Comparison of ENCODE assay signal across 12 cellular contexts in the genomic region with DNA sequence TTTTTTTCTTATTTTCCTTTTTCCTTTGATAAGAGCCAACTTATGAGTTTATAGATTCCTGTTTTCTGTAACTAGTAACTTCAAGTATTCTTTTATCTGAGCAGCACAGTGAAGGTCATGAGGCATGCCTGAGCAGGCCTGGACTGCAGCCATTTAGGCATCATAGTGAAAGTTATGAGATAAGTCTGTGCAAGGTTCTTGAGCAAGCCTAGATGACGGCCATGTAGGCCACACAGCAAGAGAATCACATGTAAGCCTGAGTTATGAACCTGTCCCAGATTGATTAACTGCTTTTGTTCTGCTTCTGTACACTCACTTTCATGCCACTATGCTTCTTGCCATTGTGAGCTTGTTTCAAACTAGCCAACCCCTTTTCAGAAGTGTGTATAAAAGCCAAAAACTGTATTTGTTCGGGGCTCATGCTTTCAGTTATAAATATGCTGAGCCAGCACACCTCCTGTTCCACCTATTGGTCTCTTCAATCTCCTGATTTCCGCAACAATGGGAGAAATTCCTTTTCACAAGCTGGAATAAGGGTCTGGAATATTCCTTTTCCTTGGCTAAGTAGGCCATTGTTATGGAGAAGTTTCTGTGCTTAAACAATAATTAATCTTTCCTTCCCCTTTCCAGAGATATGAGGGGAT.
DNase-seq lines count a peak whose midpoint lies in the region; ATAC-seq and TF ChIP-seq lines count a peak whose summit lies in the region.
"Had no signal": no experiment of that assay in that cellular context is flagged by ENCODE, and none has a peak within 500 bp of the region (broad histone marks: within the 10 kb centered on the region; RNA-seq: fewer than 3 reads in every experiment).

No MANE protein-coding gene starts in this region.

- no peaks in the 10 kb centered on the region for H3K79me1 ChIP-seq in IMR-90 (ENCODE audit: low read depth in 1 of 2, low read length in 2 of 2)

- DNase-seq in GM04504 (ENCODE audit: low read depth) (peak; percentile 3), IMR-90 (no peak), fibroblast of villous mesenchyme (ENCODE audit: low read depth) (peak; percentile 5), cerebellar cortex (ENCODE audit: low spot score) (no peak), hippocampal formation (lab: John Stamatoyannopoulos, UW) (no peak), SIG-M5 (lab: John Stamatoyannopoulos, UW) (no peak), Kasumi-1 (lab: John Stamatoyannopoulos, UW) (no peak)
- DNase-seq: activated CD4-positive, alpha-beta T cell treated with anti-CD3 and anti-CD28 coated beads for 48 hours; NCI-H774 had no signal

- H4K8ac ChIP-seq in IMR-90 (ENCODE audit: low read depth in 2 of 2, low read length in 2 of 2) = no peak overlapping the region

- POLR2A ChIA-PET in IMR-90 (lab: Charles Lee; ENCODE audit: unreplicated experiment) = no interaction called here

- TF ChIP-seq CTCF in IMR-90 (conservative IDR thresholded peaks at IDR 0.05; ENCODE audit: low read depth, low read length) (no peak), fibroblast of villous mesenchyme (IDR thresholded peaks at IDR 0.05; ENCODE audit: insufficient read depth, low read depth, low read length) (no peak)

- no TSS peak for BruUV-seq in IMR-90 (replicated peaks; lab: Mats Ljungman, UMichigan)

- H2BK5ac ChIP-seq in IMR-90 (ENCODE audit: low read depth, low read length, poor library complexity, severe bottlenecking) = no peak overlapping the region

- H3K4me2 ChIP-seq in IMR-90 (ENCODE audit: low read depth, low read length) = no peak overlapping the region
- H3K4me2 ChIP-seq: BLaER1 had no signal

- CTCF ChIA-PET in IMR-90 (lab: Yijun Ruan, JAX) = no interaction called here

- H4K91ac ChIP-seq in IMR-90 (ENCODE audit: insufficient read depth, low read depth, low read length) = no peak overlapping the region

- peaks cover 8% of the 10 kb centered on the region for H3K9me3 ChIP-seq in IMR-90 (ENCODE audit: control insufficient read depth, insufficient read depth, low read length)
- H3K9me3 ChIP-seq: tibial artery had no signal

- no CpG with 5 or more reads among the region's 3 CpGs for WGBS in IMR-90 (ENCODE audit: extremely low coverage in 2 of 2, insufficient read length in 1 of 2), 2 experiments

- intact Hi-C loops in IMR-90 (cut with micrococcal nuclease) = no loop called here

- H2AK5ac ChIP-seq in IMR-90 (ENCODE audit: low read depth, low read length) = no peak overlapping the region

- H4K20me1 ChIP-seq in IMR-90 (ENCODE audit: insufficient read depth, low read length) = no peaks in the 10 kb centered on the region
- H4K20me1 ChIP-seq: BLaER1 had no signal

- H3K4me3 ChIP-seq in IMR-90 (ENCODE audit: insufficient read depth, low read depth, low read length) = no peak overlapping the region
- no peak overlapping the region for H3K4me3 ChIP-seq in fibroblast of villous mesenchyme (ENCODE audit: low read depth, low read length)
- H3K4me3 ChIP-seq: BLaER1, tibial artery had no signal

- no peak overlapping the region for H4K5ac ChIP-seq in IMR-90 (ENCODE audit: low read depth, low read length)

- dilution Hi-C loops in IMR-90 (cut with HindIII; ENCODE audit: low sequenced_read_pairs, unreplicated experiment) = no loop called here

- no peak overlapping the region for H2AFZ ChIP-seq in IMR-90 (replicated peaks; ENCODE audit: low read length, poor library complexity)

- no peak overlapping the region for H3K23ac ChIP-seq in IMR-90 (ENCODE audit: low read depth, low read length)

- ATAC-seq in GM21515 (IDR thresholded peaks at IDR 0.05; ENCODE audit: unreplicated experiment) = peak; percentile 74
- no peak for ATAC-seq in IMR-90 (ENCODE audit: low read depth)

- TF ChIP-seq RAD21 in IMR-90 (IDR thresholded peaks at IDR 0.05; ENCODE audit: low read length) = no peak

- no peaks in the 10 kb centered on the region for H3K36me3 ChIP-seq in IMR-90 (ENCODE audit: control insufficient read depth, insufficient read depth, low read length)
- H3K36me3 ChIP-seq: BLaER1, tibial artery had no signal

- no peak overlapping the region for H3K27ac ChIP-seq in IMR-90 (ENCODE audit: insufficient read depth, low read length)
- H3K27ac ChIP-seq: BLaER1, tibial artery had no signal

- H3K18ac ChIP-seq in IMR-90 (ENCODE audit: low read depth, low read length) = no peak overlapping the region

- in situ Hi-C loops in IMR-90 (cut with MboI; ENCODE audit: low sequenced_read_pairs) = no loop called here

- no peak overlapping the region for H3K14ac ChIP-seq in IMR-90 (replicated peaks; ENCODE audit: low read depth, low read length)

- H3K9ac ChIP-seq in IMR-90 (ENCODE audit: low read depth, low read length) = no peak overlapping the region
- H3K9ac ChIP-seq: BLaER1 had no signal

- no peak overlapping the region for H3K4ac ChIP-seq in IMR-90 (ENCODE audit: low read depth, low read length)

- H3K9me1 ChIP-seq in IMR-90 (ENCODE audit: insufficient read depth, low read length) = no peaks in the 10 kb centered on the region

- no peaks in the 10 kb centered on the region for H3K27me3 ChIP-seq in IMR-90 (ENCODE audit: control insufficient read depth, insufficient read depth, low read length)
- H3K27me3 ChIP-seq: BLaER1, tibial artery had no signal

- H3K4me1 ChIP-seq in IMR-90 (ENCODE audit: control insufficient read depth, insufficient read depth, low read length) = no peaks in the 10 kb centered on the region
- H3K4me1 ChIP-seq: BLaER1 had no signal

- H2BK20ac ChIP-seq in IMR-90 (ENCODE audit: low read depth, low read length) = no peak overlapping the region

- H2AK9ac ChIP-seq in IMR-90 (replicated peaks; ENCODE audit: low read depth, low read length, poor library complexity) = no peak overlapping the region

- H2BK15ac ChIP-seq in IMR-90 (ENCODE audit: low read depth, low read length) = no peak overlapping the region

- no peak overlapping the region for H2BK120ac ChIP-seq in IMR-90 (ENCODE audit: low read depth, low read length)

- H3K56ac ChIP-seq in IMR-90 (ENCODE audit: extremely low read depth, insufficient read depth, low read length) = no peak overlapping the region

- TF ChIP-seq POLR2A in IMR-90 (IDR thresholded peaks at IDR 0.05; ENCODE audit: low read depth, low read length) = no peak

TF ChIP-seq in IMR-90, 13 proteins besides CTCF, POLR2A, EP300 and RAD21:
- TF ChIP-seq MAZ (IDR thresholded peaks at IDR 0.05; ENCODE audit: borderline replicate concordance, low read depth, low read length) (no peak), BHLHE40 (IDR thresholded peaks at IDR 0.05; ENCODE audit: low read depth, low read length) (no peak), MXI1 (IDR thresholded peaks at IDR 0.05; ENCODE audit: borderline replicate concordance, low read depth, low read length) (no peak), MAFK (IDR thresholded peaks at IDR 0.05; ENCODE audit: low read depth, low read length) (peak; percentile 56), CHD1 (IDR thresholded peaks at IDR 0.05; ENCODE audit: low read depth, low read length) (no peak)

Comparison
In these comparisons a context has a peak if more than half of its experiments do, and no peak if none do; other contexts are left out.
1. DNase-seq: peak in GM04504 (single experiment) and fibroblast of villous mesenchyme (single experiment); none in IMR-90 (single experiment), cerebellar cortex (single experiment), hippocampal formation (0 of 2), SIG-M5 (single experiment) and Kasumi-1 (0 of 2).